Comparison of ENCODE assay signal across 8 cellular contexts in genomic region chr5:14185336-14186131, GRCh38. TPM values are rescaled to one million over a fixed set of nuclear protein-coding genes. Genes with fewer than 3 reads are reported as not detected.
A peak's percentile ranks its signal among the peaks of the same experiment; 100 is the strongest.
DNase-seq lines count a peak whose midpoint lies in the region; ATAC-seq and TF ChIP-seq lines count a peak whose summit lies in the region.

No MANE protein-coding gene starts in this region.

- peaks cover 32 to 53% of the 10 kb centered on the region in 2 donors for H3K4me1 ChIP-seq in thyroid gland

- H3K4me3 ChIP-seq in brain microvascular endothelial cell (ENCODE audit: low read depth, low read length) (no peak overlapping the region), thyroid gland (replicated peaks in 1 of 3) (no peak overlapping the region)

- intact Hi-C loops in thyroid gland (cut with DNase I): no loop called here

- peak in 1 of 2 donors; percentile 17 for TF ChIP-seq POLR2A in thyroid gland (IDR thresholded peaks at IDR 0.05)

- 59 to 64% methylated on average over 7 of the region's 7 CpGs for WGBS in thyroid gland, 2 donors

- no peaks in the 10 kb centered on the region for H3K9me3 ChIP-seq in thyroid gland

- TF ChIP-seq CTCF in brain microvascular endothelial cell (IDR thresholded peaks at IDR 0.05; ENCODE audit: low read depth, low read length, missing control alignments): no peak
- no peak for TF ChIP-seq CTCF in thyroid gland (IDR thresholded peaks at IDR 0.05)

- in situ Hi-C loops in brain microvascular endothelial cell (cut with HindIII; ENCODE audit: low pct_ligation_motif_present, low sequenced_read_pairs): no loop called here

- H3K36me3 ChIP-seq in brain microvascular endothelial cell (replicated peaks) (no peaks in the 10 kb centered on the region), thyroid gland (no peaks in the 10 kb centered on the region)

- H3K27ac ChIP-seq in brain microvascular endothelial cell (peak overlapping the region; percentile 97), thyroid gland (peak overlapping the region; percentile 92 to 98 (median 95))

- no peak for ATAC-seq in HG02970 (IDR thresholded peaks at IDR 0.05; ENCODE audit: low FRiP score, unreplicated experiment)

- peak; percentile 21 for DNase-seq in NCI-H1092 (lab: John Stamatoyannopoulos, UW)
- DNase-seq in brain microvascular endothelial cell: peak; percentile 78
- DNase-seq in kidney glomerular epithelial cell (lab: John Stamatoyannopoulos, UW): peak; percentile 40
- peak; percentile 46 to 53 for DNase-seq in thyroid gland
- no peak for DNase-seq in activated CD4-positive, alpha-beta T cell treated with anti-CD3 and anti-CD28 coated beads, Interleukin-2, amount 50 U/mL, for 48 hours
- DNase-seq in COR-L47 (lab: John Stamatoyannopoulos, UW): no peak
- no peak for DNase-seq in stimulated activated CD4-positive, alpha-beta T cell treated with anti-CD3 and anti-CD28 coated beads, Interleukin-15, amount 100 ng/mL, for 24 hours

- H3K27me3 ChIP-seq in brain microvascular endothelial cell (replicated peaks) (no peaks in the 10 kb centered on the region), thyroid gland (no peaks in the 10 kb centered on the region)

RNA-seq across cellular contexts. Expression of gene TRIO, which starts 42.4 kb away (rescaled TPM):
- total RNA-seq in thyroid gland: 100 to 1,000 TPM in 2 of 4 donors, 10 to 100 TPM in 2; 67.4 to 103 (median 94.7) TPM

Comparison
In these comparisons a context has a peak if more than half of its experiments do, and no peak if none do; other contexts are left out.
1. DNase-seq: peak in NCI-H1092 (single experiment), brain microvascular endothelial cell (single experiment), kidney glomerular epithelial cell (single experiment) and thyroid gland (2 of 2); none in activated CD4-positive, alpha-beta T cell treated with anti-CD3 and anti-CD28 coated beads, Interleukin-2, amount 50 U/mL, for 48 hours (0 of 2), COR-L47 (single experiment) and stimulated activated CD4-positive, alpha-beta T cell treated with anti-CD3 and anti-CD28 coated beads, Interleukin-15, amount 100 ng/mL, for 24 hours (single experiment).